Comparison of ENCODE assay signal across 6 cellular contexts in the genomic region with DNA sequence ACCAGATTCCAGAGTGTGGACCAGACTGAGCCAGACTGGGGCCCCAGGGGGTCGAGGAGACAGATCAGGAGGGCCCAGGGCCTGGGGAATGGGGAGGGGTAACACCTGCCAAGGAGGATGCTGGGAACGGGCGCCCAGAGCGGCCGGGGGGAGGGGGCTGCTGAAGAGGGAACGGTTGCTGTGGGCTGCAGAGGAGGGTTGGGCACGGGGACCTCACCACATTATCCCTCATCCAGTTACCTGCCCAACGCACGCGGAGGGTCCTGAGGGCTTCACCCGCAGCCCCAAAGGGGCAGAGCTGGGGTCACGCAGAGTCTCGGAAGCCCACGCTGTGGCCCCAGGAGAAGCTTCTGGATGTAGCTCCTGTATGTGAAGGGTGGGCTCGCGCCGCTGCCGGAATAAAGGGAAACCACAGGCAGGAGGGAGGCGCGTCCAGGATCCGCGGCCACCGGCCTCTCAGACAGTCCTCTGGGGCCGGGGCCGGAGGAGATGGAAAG. TPM values are rescaled to one million over a fixed set of nuclear protein-coding genes. Genes with fewer than 3 reads are reported as not detected.
DNase-seq lines count a peak whose midpoint lies in the region; ATAC-seq and TF ChIP-seq lines count a peak whose summit lies in the region.

No MANE protein-coding gene starts in this region.

- peak overlapping the region; percentile 95 for H3K9ac ChIP-seq in BLaER1

- H3K4me2 ChIP-seq in BLaER1, result peak overlapping the region; percentile 98

- peak in 1 of 4 experiments; percentile 0 for TF ChIP-seq CTCF in gastroesophageal sphincter (IDR thresholded peaks at IDR 0.05)
- TF ChIP-seq CTCF in suprapubic skin (IDR thresholded peaks at IDR 0.05), result no peak

- H3K4me1 ChIP-seq in BLaER1 (peaks cover 85% of the 10 kb centered on the region), gastroesophageal sphincter (peaks cover 0 to 50% (median 14%) of the 10 kb centered on the region in 3 donors), suprapubic skin (peaks cover 28% of the 10 kb centered on the region)

- POLR2A ChIA-PET in HEK293T (lab: Yijun Ruan, JAX), result interaction anchor here (1.5 kb wide), 1 partner anchor 10 kb away, joined by 5 read pairs; no protein-coding TSS in a partner anchor

- H3K9me3 ChIP-seq in BLaER1 (no peaks in the 10 kb centered on the region), gastroesophageal sphincter (no peaks in the 10 kb centered on the region), suprapubic skin (no peaks in the 10 kb centered on the region)

- H3K27me3 ChIP-seq in BLaER1 (no peaks in the 10 kb centered on the region), gastroesophageal sphincter (no peaks in the 10 kb centered on the region), suprapubic skin (no peaks in the 10 kb centered on the region)

- TF ChIP-seq EP300 in gastroesophageal sphincter (IDR thresholded peaks at IDR 0.05), result no peak
- no peak for TF ChIP-seq EP300 in suprapubic skin (IDR thresholded peaks at IDR 0.05)

- WGBS in gastroesophageal sphincter (ENCODE audit: low coverage in 1 of 2), 2 donors, result 0% methylated on average over 6 of the region's 25 CpGs; no CpG with 5 or more reads in 1 of the 2 donors
- WGBS in suprapubic skin, result 20% methylated on average over 14 of the region's 25 CpGs

- peak overlapping the region; percentile 94 for H3K27ac ChIP-seq in BLaER1
- peak overlapping the region in 3 of 4 donors; percentile 88 to 94 (median 90) for H3K27ac ChIP-seq in gastroesophageal sphincter
- no peak overlapping the region for H3K27ac ChIP-seq in suprapubic skin

- H3K36me3 ChIP-seq in BLaER1, result peaks cover 62% of the 10 kb centered on the region
- H3K36me3 ChIP-seq in gastroesophageal sphincter, result peaks cover 0 to 44% of the 10 kb centered on the region in 2 donors
- H3K36me3 ChIP-seq in suprapubic skin, result peaks cover 27% of the 10 kb centered on the region

- H3K4me3 ChIP-seq in BLaER1, result peak overlapping the region; percentile 96
- H3K4me3 ChIP-seq in gastroesophageal sphincter, result peak overlapping the region; percentile 64 to 96
- H3K4me3 ChIP-seq in suprapubic skin, result peak overlapping the region; percentile 86

- peak; percentile 13 for ATAC-seq in gastroesophageal sphincter

- peaks cover 78% of the 10 kb centered on the region for H4K20me1 ChIP-seq in BLaER1

- CTCF ChIA-PET in HEK293T (lab: Yijun Ruan, JAX), result no interaction called here

- TF ChIP-seq POLR2A in gastroesophageal sphincter (IDR thresholded peaks at IDR 0.05) (no peak), suprapubic skin (IDR thresholded peaks at IDR 0.05) (no peak)

- DNase-seq in NCI-H748 treated with DMSO at 0.1 percent for 48 hours (lab: John Stamatoyannopoulos, UW) (peak; percentile 30), suprapubic skin (ENCODE audit: low spot score in 2 of 2) (no peak), HEK293T (ENCODE audit: extremely low spot score) (no peak), cerebellar cortex (ENCODE audit: low spot score) (no peak)

TF ChIP-seq in HEK293T, 16 proteins besides CTCF, POLR2A, EP300 and RAD21:
- no peak for TF ChIP-seq CTBP1 (IDR thresholded peaks at IDR 0.05; ENCODE audit: borderline replicate concordance)
- TF ChIP-seq HDGF (IDR thresholded peaks at IDR 0.05; ENCODE audit: borderline replicate concordance), result no peak
- TF ChIP-seq SUZ12 (IDR thresholded peaks at IDR 0.05), result no peak
- TF ChIP-seq ARNT (IDR thresholded peaks at IDR 0.05), result no peak
- no peak for TF ChIP-seq FOXM1 (IDR thresholded peaks at IDR 0.05; ENCODE audit: borderline replicate concordance)
- no peak for TF ChIP-seq BHLHE40 (IDR thresholded peaks at IDR 0.05; ENCODE audit: borderline replicate concordance)
- no peak for TF ChIP-seq FOXK2 (IDR thresholded peaks at IDR 0.05)
- TF ChIP-seq L3MBTL2 (conservative IDR thresholded peaks at IDR 0.05), result no peak
- TF ChIP-seq PKNOX1 (IDR thresholded peaks at IDR 0.05), result no peak
TF ChIP-seq in HEK293T: peak in this region for 0.

RNA-seq across cellular contexts. Expression of gene SELENOO, which starts 0.9 kb away (rescaled TPM):
- 10 to 100 TPM; 19.9 to 42.6 (median 27.3) TPM for total RNA-seq in gastroesophageal sphincter
- 10 to 100 TPM; 27.4 to 66.1 (median 36.1) TPM for total RNA-seq in suprapubic skin

RNA-seq across cellular contexts. Expression of gene TRABD, which starts 14.2 kb away (rescaled TPM):
- total RNA-seq in gastroesophageal sphincter (10 to 100 TPM; 15.7 to 22.0 (median 19.0) TPM), suprapubic skin (10 to 100 TPM; 35.7 to 78.2 (median 39.1) TPM)

RNA-seq across cellular contexts. Expression of gene PANX2, which starts 29.4 kb away (rescaled TPM):
- total RNA-seq in gastroesophageal sphincter (under 1 TPM in 2 of 4 donors, not detected in 2; 0.13 to 0.46 TPM), suprapubic skin (1 to 10 TPM; 1.2 to 2.8 (median 2.2) TPM)

RNA-seq across cellular contexts. Expression of gene TUBGCP6, which starts 44.9 kb away (rescaled TPM):
- total RNA-seq in gastroesophageal sphincter (10 to 100 TPM; 26.1 to 48.3 (median 37.4) TPM), suprapubic skin (100 to 1,000 TPM in 1 of 4 donors, 10 to 100 TPM in 3; 43.0 to 113 (median 69.7) TPM)

RNA-seq across cellular contexts. Expression of gene HDAC10, which starts 51.2 kb away (rescaled TPM):
- total RNA-seq in gastroesophageal sphincter (10 to 100 TPM in 3 of 4 donors, 1 to 10 TPM in 1; 9.4 to 24.7 (median 12.5) TPM), suprapubic skin (10 to 100 TPM; 43.1 to 93.7 (median 56.2) TPM)
